In genomic region chr4:53706422-53707032, GRCh38 we compare ENCODE assay signal across 8 cellular contexts.
DNase-seq lines count a peak whose midpoint lies in the region; ATAC-seq and TF ChIP-seq lines count a peak whose summit lies in the region.

No MANE protein-coding gene starts in this region.

- no peaks in the 10 kb centered on the region for H3K9me3 ChIP-seq in Panc1 (ENCODE audit: control insufficient read depth, insufficient read depth, low read depth, low read length)

- no peak overlapping the region for H3K27ac ChIP-seq in Panc1 (ENCODE audit: low read length)

- no peaks in the 10 kb centered on the region for H3K36me3 ChIP-seq in Panc1 (ENCODE audit: control insufficient read depth, insufficient read depth, low read length)

- H3K4me1 ChIP-seq in Panc1 (ENCODE audit: control insufficient read depth, insufficient read depth, low read length) = no peaks in the 10 kb centered on the region; the same call in none of the 2 replicates

- POLR2A ChIA-PET in Panc1 (lab: Charles Lee) = no interaction called here

- ATAC-seq in HG03159 (IDR thresholded peaks at IDR 0.05; ENCODE audit: unreplicated experiment) (peak; percentile 26), Panc1 (no peak)

- in situ Hi-C loops in Panc1 (cut with HindIII; ENCODE audit: low pct_unique_long_range_greater_than_20kb, low sequenced_read_pairs) = no loop called here

- CTCF ChIA-PET in Panc1 (lab: Charles Lee) = interaction anchor here (0.6 kb wide), 2 partner anchors 37 to 185 kb away, joined by 3 to 4 read pairs; no protein-coding TSS in a partner anchor

- BruUV-seq in Panc1 (replicated peaks; lab: Mats Ljungman, UMichigan) = no TSS peak

- no peak overlapping the region for H3K4me3 ChIP-seq in Panc1 (ENCODE audit: low read depth in 2 of 2, low read length in 2 of 2)

- TF ChIP-seq CTCF in Panc1 (IDR thresholded peaks at IDR 0.05) = peak; percentile 62

- H3K27me3 ChIP-seq in Panc1 (ENCODE audit: control insufficient read depth, insufficient read depth, low read length) = no peaks in the 10 kb centered on the region

- peak; percentile 38 to 51 for DNase-seq in NCI-H446 (lab: John Stamatoyannopoulos, UW)
- DNase-seq in NCI-H446 treated with DMSO at 0.1 percent for 48 hours (lab: John Stamatoyannopoulos, UW) = no peak
- no peak for DNase-seq in Panc1 (ENCODE audit: low read depth, low spot score)
- DNase-seq in fibroblast of peridontal ligament (ENCODE audit: extremely low read depth) = peak; percentile 89
- peak; percentile 78 for DNase-seq in pons (ENCODE audit: low spot score)
- DNase-seq in activated naive CD4-positive, alpha-beta T cell (lab: John Stamatoyannopoulos, UW) = no peak
- no peak for DNase-seq in mesenteric fat pad (ENCODE audit: low spot score)

- intact Hi-C loops in Panc1 (cut with micrococcal nuclease; ENCODE audit: unreplicated experiment) = no loop called here

Comparison
In these comparisons a context has a peak if more than half of its experiments do, and no peak if none do; other contexts are left out.
1. DNase-seq: peak in NCI-H446 (2 of 2), fibroblast of peridontal ligament (single experiment) and pons (single experiment); none in NCI-H446 treated with DMSO at 0.1 percent for 48 hours (single experiment), Panc1 (single experiment), activated naive CD4-positive, alpha-beta T cell (0 of 4) and mesenteric fat pad (single experiment).